9 cellular contexts compared by ENCODE assay signal in genomic region chr5:14250094-14250777, GRCh38.
DNase-seq lines count a peak whose midpoint lies in the region; ATAC-seq and TF ChIP-seq lines count a peak whose summit lies in the region.
"Had no signal": no experiment of that assay in that cellular context is flagged by ENCODE, and none has a peak within 500 bp of the region (broad histone marks: within the 10 kb centered on the region; RNA-seq: fewer than 3 reads in every experiment).

No MANE protein-coding gene starts in this region.

- H3K27me3 ChIP-seq in adrenal gland (no peaks in the 10 kb centered on the region), right cardiac atrium (ENCODE audit: control insufficient read depth, insufficient read depth) (no peaks in the 10 kb centered on the region), gastrocnemius medialis (no peaks in the 10 kb centered on the region)

- no peak for TF ChIP-seq CTCF in adrenal gland (IDR thresholded peaks at IDR 0.05)
- TF ChIP-seq CTCF in gastrocnemius medialis (IDR thresholded peaks at IDR 0.05 in 4 of 5, conservative IDR thresholded peaks at IDR 0.05 in 1 of 5): no peak

- peak; percentile 80 to 90 for ATAC-seq in right cardiac atrium
- peak; percentile 71 to 86 for ATAC-seq in gastrocnemius medialis
- ATAC-seq in GM18867 (IDR thresholded peaks at IDR 0.05; ENCODE audit: unreplicated experiment): no peak
- no peak for ATAC-seq in GM18868 (IDR thresholded peaks at IDR 0.05; ENCODE audit: unreplicated experiment)

- in situ Hi-C loops in gastrocnemius medialis (cut with MboI; ENCODE audit: low sequenced_read_pairs in 4 of 4): loop anchor here in 2 of 4 donors (10.0 to 25.0 kb wide), 2 partner anchors 105 to 263 kb away; partner anchors contain the start of gene TRIO (in 1 of the 2)

- H3K4me3 ChIP-seq in adrenal gland (no peak overlapping the region), right cardiac atrium (ENCODE audit: low read length) (no peak overlapping the region), gastrocnemius medialis (peak overlapping the region in 3 of 4 donors; percentile 32 to 39 (median 33))
- H3K4me3 ChIP-seq: HAP-1 had no signal

- H3K4me1 ChIP-seq in adrenal gland (replicated peaks in 1 of 2) (peaks cover 0 to 27% of the 10 kb centered on the region in 2 donors), right cardiac atrium (ENCODE audit: control insufficient read depth, insufficient read depth, low read length) (peaks cover 17% of the 10 kb centered on the region), gastrocnemius medialis (peaks cover 44 to 53% of the 10 kb centered on the region in 2 donors)
- H3K4me1 ChIP-seq: HAP-1 had no signal

- WGBS in adrenal gland, 4 donors: 52 to 57% (median 55%) methylated on average over 11 to 17 of the region's 17 CpGs
- WGBS in right cardiac atrium: 39% methylated on average over 17 of the region's 17 CpGs

- intact Hi-C loops in adrenal gland (cut with DNase I): loop anchor here in 1 of 2 donors (10.0 kb wide), 1 partner anchor 105 kb away; the partner anchor contains the start of gene TRIO
- intact Hi-C loops in right cardiac atrium (cut with DNase I): loop anchor here in 1 of 4 donors (10.0 kb wide), 1 partner anchor 105 kb away; the partner anchor contains the start of gene TRIO
- intact Hi-C loops in gastrocnemius medialis (cut with DNase I; ENCODE audit: low total_unique reads): no loop called here

- no peaks in the 10 kb centered on the region for H3K9me3 ChIP-seq in adrenal gland (replicated peaks in 1 of 3)
- peaks cover 3% of the 10 kb centered on the region for H3K9me3 ChIP-seq in right cardiac atrium (ENCODE audit: control insufficient read depth, low read length)
- H3K9me3 ChIP-seq in gastrocnemius medialis: no peaks in the 10 kb centered on the region

- TF ChIP-seq POLR2A in adrenal gland (IDR thresholded peaks at IDR 0.05): no peak
- TF ChIP-seq POLR2A in gastrocnemius medialis (IDR thresholded peaks at IDR 0.05): peak in 1 of 2 donors; percentile 38

- H3K27ac ChIP-seq in adrenal gland (peak overlapping the region in 1 of 5 donors; percentile 79), right cardiac atrium (ENCODE audit: low read length) (peak overlapping the region; percentile 37), gastrocnemius medialis (peak overlapping the region; percentile 57 to 75 (median 62))

- no peaks in the 10 kb centered on the region for H3K36me3 ChIP-seq in adrenal gland (replicated peaks in 1 of 2)
- no peaks in the 10 kb centered on the region for H3K36me3 ChIP-seq in gastrocnemius medialis
- H3K36me3 ChIP-seq: HAP-1 had no signal

- peak; percentile 60 for DNase-seq in EL
- peak; percentile 86 for DNase-seq in NCI-H1105 (lab: John Stamatoyannopoulos, UW)
- peak; percentile 48 to 94 (median 57) for DNase-seq in adrenal gland
- peak; percentile 69 to 85 (median 79) for DNase-seq in right cardiac atrium
- peak; percentile 29 to 62 for DNase-seq in gastrocnemius medialis
- DNase-seq in activated CD4-positive, alpha-beta T cell treated with anti-CD3 and anti-CD28 coated beads, Interleukin-2, amount 50 U/mL, for 1 hour: no peak

Comparison
In these comparisons a context has a peak if more than half of its experiments do, and no peak if none do; other contexts are left out.
1. H3K4me3 ChIP-seq: peak in gastrocnemius medialis (3 of 4); none in adrenal gland (0 of 4) and right cardiac atrium (single experiment).
2. ATAC-seq: peak in right cardiac atrium (2 of 2) and gastrocnemius medialis (2 of 2); none in GM18867 (single experiment) and GM18868 (single experiment).